In the genomic region with DNA sequence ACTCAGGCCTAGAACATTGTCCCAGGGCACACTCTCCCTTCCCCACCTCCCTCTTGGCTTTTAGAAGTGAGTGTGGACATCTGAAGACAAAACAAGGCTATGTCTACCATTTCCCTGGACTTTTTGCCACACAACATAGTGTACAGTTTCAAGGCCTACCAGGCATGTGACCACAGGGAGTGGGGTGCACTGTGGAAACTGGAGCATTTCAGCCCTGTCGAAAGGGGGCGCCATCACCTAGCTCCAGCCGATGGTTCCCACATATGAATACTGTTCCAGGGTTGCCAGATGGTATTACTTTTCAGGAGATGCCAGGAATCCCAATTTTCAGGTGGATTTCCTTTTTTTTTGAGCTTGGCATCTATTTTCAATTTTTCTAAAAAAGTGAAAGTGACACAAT, we compare ENCODE assay signal across 8 cellular contexts.
DNase-seq lines count a peak whose midpoint lies in the region; ATAC-seq and TF ChIP-seq lines count a peak whose summit lies in the region.

No MANE protein-coding gene starts in this region.

- DNase-seq in Calu3 (peak; percentile 31), HFF-Myc (ENCODE audit: extremely low read depth, low read depth) (no peak), UCSD-AML1 (lab: John Stamatoyannopoulos, UW; ENCODE audit: unreplicated experiment) (peak; percentile 58), heart right ventricle (no peak), type B pancreatic cell (ENCODE audit: extremely low spot score, unreplicated experiment) (no peak), inferior parietal cortex (ENCODE audit: extremely low spot score) (no peak), suprapubic skin (ENCODE audit: low spot score in 2 of 2) (no peak)

- CTCF ChIA-PET in Calu3 (lab: Charles Lee): no interaction called here

- no peak for TF ChIP-seq EP300 in suprapubic skin (IDR thresholded peaks at IDR 0.05)

- H3K9me3 ChIP-seq in heart right ventricle: no peaks in the 10 kb centered on the region
- no peaks in the 10 kb centered on the region for H3K9me3 ChIP-seq in suprapubic skin

- no peaks in the 10 kb centered on the region for H3K9me3 Mint-ChIP-seq in Calu3 (ENCODE audit: low read depth, unreplicated experiment)
- no peaks in the 10 kb centered on the region for H3K9me3 Mint-ChIP-seq in type B pancreatic cell

- H3K36me3 Mint-ChIP-seq in Calu3 (ENCODE audit: insufficient read depth, unreplicated experiment): no peaks in the 10 kb centered on the region
- H3K36me3 Mint-ChIP-seq in type B pancreatic cell: peaks cover 4% of the 10 kb centered on the region

- intact Hi-C loops in Calu3 (cut with micrococcal nuclease; ENCODE audit: unreplicated experiment) (loop anchor here (10.0 kb wide), 1 partner anchor 174 kb away; no protein-coding TSS in a partner anchor), heart right ventricle (cut with DNase I) (no loop called here)

- H3K4me3 Mint-ChIP-seq in Calu3 (ENCODE audit: low read depth, unreplicated experiment) (no peak overlapping the region), type B pancreatic cell (no peak overlapping the region)

- TF ChIP-seq CTCF in Calu3 (IDR thresholded peaks at IDR 0.05; ENCODE audit: unreplicated experiment) (peak; percentile 42), HFF-Myc (IDR thresholded peaks at IDR 0.05; ENCODE audit: low read depth, low read length, missing control alignments) (peak; percentile 74), heart right ventricle (IDR thresholded peaks at IDR 0.05) (peak in 7 of 9 donors; percentile 32 to 57 (median 48)), type B pancreatic cell (conservative IDR thresholded peaks at IDR 0.05) (peak; percentile 70), suprapubic skin (IDR thresholded peaks at IDR 0.05) (peak in 1 of 2 donors; percentile 51)

- no peaks in the 10 kb centered on the region for H3K27me3 ChIP-seq in heart right ventricle
- H3K27me3 ChIP-seq in suprapubic skin: no peaks in the 10 kb centered on the region

- H3K36me3 ChIP-seq in heart right ventricle (peaks cover 0 to 5% (median 0%) of the 10 kb centered on the region in 9 donors), suprapubic skin (no peaks in the 10 kb centered on the region)

- H3K27ac Mint-ChIP-seq in Calu3 (ENCODE audit: unreplicated experiment) (no peak overlapping the region), type B pancreatic cell (no peak overlapping the region)

- H3K4me3 ChIP-seq in HFF-Myc (replicated peaks; ENCODE audit: low read depth, low read length): no peak overlapping the region
- no peak overlapping the region for H3K4me3 ChIP-seq in heart right ventricle
- H3K4me3 ChIP-seq in suprapubic skin: no peak overlapping the region

- no peak for TF ChIP-seq POLR2A in suprapubic skin (IDR thresholded peaks at IDR 0.05)

- BruUV-seq in Calu3 (replicated peaks; lab: Mats Ljungman, UMichigan): no TSS peak

- no peaks in the 10 kb centered on the region for H3K27me3 Mint-ChIP-seq in Calu3 (ENCODE audit: unreplicated experiment)
- no peaks in the 10 kb centered on the region for H3K27me3 Mint-ChIP-seq in type B pancreatic cell

- 42 to 52% methylated on average over 3 of the region's 3 CpGs for WGBS in heart right ventricle, 2 donors
- 31% methylated on average over 3 of the region's 3 CpGs for WGBS in suprapubic skin

- H3K27ac ChIP-seq in heart right ventricle (no peak overlapping the region), suprapubic skin (no peak overlapping the region)

- ATAC-seq in heart right ventricle (peak in 1 of 8 donors; percentile 39), HG02938 (IDR thresholded peaks at IDR 0.05; ENCODE audit: unreplicated experiment) (no peak)

- H3K4me1 ChIP-seq in heart right ventricle (peaks cover 0 to 11% (median 3%) of the 10 kb centered on the region in 9 donors), suprapubic skin (no peaks in the 10 kb centered on the region)

- H3K4me1 Mint-ChIP-seq in Calu3 (ENCODE audit: low read depth, unreplicated experiment) (no peaks in the 10 kb centered on the region), type B pancreatic cell (ENCODE audit: unreplicated experiment) (peaks cover 9% of the 10 kb centered on the region)

Comparison
In these comparisons a context has a peak if more than half of its experiments do, and no peak if none do; other contexts are left out.
1. DNase-seq: peak in Calu3 (single experiment) and UCSD-AML1 (single experiment); none in HFF-Myc (single experiment), heart right ventricle (0 of 2), type B pancreatic cell (single experiment), inferior parietal cortex (single experiment) and suprapubic skin (0 of 2).